In genomic region chr12:12415886-12416285, GRCh38 we compare ENCODE assay signal across 1 cellular context.
TF ChIP-seq lines count a peak whose summit lies in the region.

No MANE protein-coding gene starts in this region.

TF ChIP-seq in HepG2, 621 proteins besides CTCF, POLR2A, EP300 and RAD21:
- TF ChIP-seq PHF21A (CRISPR knock-in tag; IDR thresholded peaks at IDR 0.05) = no peak
- TF ChIP-seq TRAFD1 (CRISPR knock-in tag; IDR thresholded peaks at IDR 0.05; ENCODE audit: borderline replicate concordance) = no peak
- TF ChIP-seq ZNF550 (CRISPR knock-in tag; IDR thresholded peaks at IDR 0.05; ENCODE audit: borderline replicate concordance) = no peak
- TF ChIP-seq ZNF615 (CRISPR knock-in tag; IDR thresholded peaks at IDR 0.05; ENCODE audit: borderline replicate concordance) = no peak
- TF ChIP-seq ZBTB21 (CRISPR knock-in tag; IDR thresholded peaks at IDR 0.05) = no peak
- TF ChIP-seq KLF6 (CRISPR knock-in tag; IDR thresholded peaks at IDR 0.05) = no peak
- no peak for TF ChIP-seq KLF13 (CRISPR knock-in tag; IDR thresholded peaks at IDR 0.05)
- no peak for TF ChIP-seq ZBTB40 (IDR thresholded peaks at IDR 0.05)
- no peak for TF ChIP-seq ZBTB40 (CRISPR knock-in tag; IDR thresholded peaks at IDR 0.05)
- TF ChIP-seq FOSL1 (CRISPR knock-in tag; IDR thresholded peaks at IDR 0.05; ENCODE audit: borderline replicate concordance) = no peak
